ENCODE assay signal across 19 cellular contexts in the genomic region with DNA sequence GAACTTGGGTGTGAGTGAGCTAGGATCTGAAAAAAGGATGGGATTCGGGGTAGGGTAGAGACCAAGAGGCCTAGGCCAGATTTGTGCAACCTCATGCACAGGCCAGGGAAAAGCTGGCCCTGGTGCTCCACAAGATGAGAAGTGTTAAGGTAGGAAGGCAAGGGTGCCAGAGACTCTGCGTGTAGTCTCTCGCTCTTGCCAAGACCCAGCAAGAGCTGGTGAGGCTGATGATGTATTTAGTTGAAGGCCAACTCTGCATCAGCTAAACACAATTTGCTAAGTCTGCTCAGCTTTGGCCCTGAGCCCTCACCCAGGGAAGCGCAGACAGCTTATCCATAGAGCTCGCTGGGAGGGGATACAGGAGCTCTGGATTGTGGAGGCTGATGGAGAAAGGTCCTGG. TPM values are rescaled to one million over a fixed set of nuclear protein-coding genes. Genes with fewer than 3 reads are reported as not detected.
DNase-seq lines count a peak whose midpoint lies in the region; ATAC-seq and TF ChIP-seq lines count a peak whose summit lies in the region.
"Had no signal": no experiment of that assay in that cellular context is flagged by ENCODE, and none has a peak within 500 bp of the region (broad histone marks: within the 10 kb centered on the region; RNA-seq: fewer than 3 reads in every experiment).

No MANE protein-coding gene starts in this region.

- peaks cover 12% of the 10 kb centered on the region for H3K27me3 Mint-ChIP-seq in neural progenitor cell (ENCODE audit: insufficient read depth, low read depth)
- peaks cover 0 to 14% (median 2%) of the 10 kb centered on the region in 5 donors for H3K27me3 Mint-ChIP-seq in naive thymus-derived CD8-positive, alpha-beta T cell

- H3K27me3 ChIP-seq in neural progenitor cell: no peaks in the 10 kb centered on the region
- H3K27me3 ChIP-seq: SJSA1 had no signal

- peaks cover 4% of the 10 kb centered on the region for H3K9me3 Mint-ChIP-seq in neural progenitor cell
- H3K9me3 Mint-ChIP-seq in naive thymus-derived CD8-positive, alpha-beta T cell: no peaks in the 10 kb centered on the region

- peaks cover 11% of the 10 kb centered on the region for H3K4me1 Mint-ChIP-seq in neural progenitor cell
- peaks cover 0 to 2% (median 0%) of the 10 kb centered on the region in 4 donors for H3K4me1 Mint-ChIP-seq in naive thymus-derived CD8-positive, alpha-beta T cell
- H3K4me1 Mint-ChIP-seq: B cell had no signal

- peak overlapping the region; percentile 1 for H3K4me3 Mint-ChIP-seq in neural progenitor cell
- no peak overlapping the region for H3K4me3 Mint-ChIP-seq in naive thymus-derived CD8-positive, alpha-beta T cell
- H3K4me3 Mint-ChIP-seq: B cell had no signal

- no peak overlapping the region for H3K27ac ChIP-seq in neural progenitor cell
- H3K27ac ChIP-seq: GM23248, SJSA1 had no signal

- in situ Hi-C loops in GM13977 (cut with MboI; ENCODE audit: low pct_unique_long_range_greater_than_20kb, low sequenced_read_pairs, unreplicated experiment): no loop called here

- no peak for ATAC-seq in GM21786 (IDR thresholded peaks at IDR 0.05; ENCODE audit: unreplicated experiment)
- ATAC-seq in naive thymus-derived CD8-positive, alpha-beta T cell: no peak

- peak overlapping the region; percentile 10 for H3K27ac Mint-ChIP-seq in neural progenitor cell
- no peak overlapping the region for H3K27ac Mint-ChIP-seq in naive thymus-derived CD8-positive, alpha-beta T cell
- H3K27ac Mint-ChIP-seq: B cell had no signal

- POLR2A ChIA-PET in GM10248 (lab: Yijun Ruan, JAX): no interaction called here
- POLR2A ChIA-PET in naive thymus-derived CD8-positive, alpha-beta T cell (lab: Charles Lee): no interaction called here

- TF ChIP-seq CTCF in neural progenitor cell (IDR thresholded peaks at IDR 0.05): no peak
- no peak for TF ChIP-seq CTCF in GM10248 (IDR thresholded peaks at IDR 0.05; ENCODE audit: control extremely low read depth, extremely low read depth, low read depth, missing control alignments)
- no peak for TF ChIP-seq CTCF in GM13977 (IDR thresholded peaks at IDR 0.05; ENCODE audit: extremely low read depth, insufficient read depth, missing control alignments)

- no peak overlapping the region for H3K9ac ChIP-seq in neural progenitor cell
- H3K9ac ChIP-seq: GM23248 had no signal

- H3K79me2 ChIP-seq in neural progenitor cell (ENCODE audit: low read depth): no peaks in the 10 kb centered on the region

- DNase-seq in COR-L47 (lab: John Stamatoyannopoulos, UW): peak; percentile 51
- DNase-seq in NCI-H446 treated with DMSO at 0.1 percent for 48 hours (lab: John Stamatoyannopoulos, UW): peak; percentile 78
- DNase-seq in cerebellar cortex (ENCODE audit: low spot score): peak; percentile 97
- DNase-seq in neural progenitor cell (ENCODE audit: low spot score): no peak
- no peak for DNase-seq in GM10248 (ENCODE audit: extremely low spot score)
- DNase-seq in naive thymus-derived CD8-positive, alpha-beta T cell: no peak
- DNase-seq in GM13977 (ENCODE audit: low spot score): no peak
- DNase-seq: DMS79 treated with DMSO at 0.1 percent for 48 hours, GM23248, KBM-7, NCI-H1092, NCI-H1436, NCI-H187 treated with DMSO at 0.1 percent for 48 hours, NCI-H524, NCI-H774 had no signal

- H3K9me3 ChIP-seq in neural progenitor cell (ENCODE audit: low read depth): no peaks in the 10 kb centered on the region
- H3K9me3 ChIP-seq: HAP-1, SJSA1 had no signal

- CTCF ChIA-PET in GM10248 (lab: Yijun Ruan, JAX): no interaction called here

- H2AFZ ChIP-seq in neural progenitor cell (replicated peaks): peak overlapping the region; percentile 72
- H2AFZ ChIP-seq: GM23248 had no signal

- H3K4me3 ChIP-seq in neural progenitor cell: no peak overlapping the region
- H3K4me3 ChIP-seq: GM23248, HAP-1, SJSA1 had no signal

- H3K4me1 ChIP-seq in neural progenitor cell: no peaks in the 10 kb centered on the region

- no peaks in the 10 kb centered on the region for H3F3A ChIP-seq in neural progenitor cell (ENCODE audit: low read depth)

- no peaks in the 10 kb centered on the region for H4K20me1 ChIP-seq in neural progenitor cell (ENCODE audit: low read depth)

- H3K4me2 ChIP-seq in neural progenitor cell: no peak overlapping the region

- no peaks in the 10 kb centered on the region for H3K36me3 ChIP-seq in neural progenitor cell
- H3K36me3 ChIP-seq: HAP-1, SJSA1 had no signal

- no peaks in the 10 kb centered on the region for H3K36me3 Mint-ChIP-seq in neural progenitor cell
- H3K36me3 Mint-ChIP-seq in naive thymus-derived CD8-positive, alpha-beta T cell: no peaks in the 10 kb centered on the region

RNA-seq across cellular contexts. Expression of gene SOX13, which starts 26.6 kb away (rescaled TPM):
- total RNA-seq in neural progenitor cell (ENCODE audit: low replicate concordance): 27.8 and 28.6 TPM in 2 replicates
- under 1 TPM; 0.29 to 0.77 TPM for total RNA-seq in naive thymus-derived CD8-positive, alpha-beta T cell
- under 1 TPM in 2 of 3 donors, not detected in 1; 0.32 to 0.50 TPM for polyA plus RNA-seq in naive thymus-derived CD8-positive, alpha-beta T cell

Comparison
In these comparisons a context has a peak if more than half of its experiments do, and no peak if none do; other contexts are left out.
1. DNase-seq: peak in COR-L47 (single experiment), NCI-H446 treated with DMSO at 0.1 percent for 48 hours (single experiment) and cerebellar cortex (single experiment); none in neural progenitor cell (single experiment), GM10248 (single experiment), naive thymus-derived CD8-positive, alpha-beta T cell (0 of 10) and GM13977 (single experiment).
2. RNA of gene SOX13, which starts 26.6 kb away (total RNA-seq): 27.8 to 28.6 TPM in neural progenitor cell; 0.29 to 0.77 TPM in naive thymus-derived CD8-positive, alpha-beta T cell; every median in the first group is over 10 times any median in the second.